1 cellular context compared by ENCODE assay signal in genomic region chr17:47287639-47288038, GRCh38.
TF ChIP-seq lines count a peak whose summit lies in the region.

No MANE protein-coding gene starts in this region.

TF ChIP-seq in K562, 482 proteins besides CTCF, POLR2A, EP300 and RAD21:
- TF ChIP-seq ARID2 (IDR thresholded peaks at IDR 0.05) (no peak), TAF9B (IDR thresholded peaks at IDR 0.05; ENCODE audit: partially characterized antibody) (no peak), RNF2 (IDR thresholded peaks at IDR 0.05) (no peak), PYGO2 (tag; IDR thresholded peaks at IDR 0.05) (no peak), ZNF143 (CRISPR knock-in tag; IDR thresholded peaks at IDR 0.05) (no peak), ZNF395 (CRISPR knock-in tag; IDR thresholded peaks at IDR 0.05) (peak; percentile 62; the same call in 1 of the 2 replicates), ESRRB (CRISPR knock-in tag; IDR thresholded peaks at IDR 0.05; ENCODE audit: borderline replicate concordance) (no peak), FOXK2 (conservative IDR thresholded peaks at IDR 0.05 in 1 of 2, IDR thresholded peaks at IDR 0.05 in 1 of 2; ENCODE audit: low read depth in 2 of 2) (no peak), POU5F1 (IDR thresholded peaks at IDR 0.05; ENCODE audit: borderline replicate concordance, low read depth, low read length, partially characterized antibody) (no peak), TFE3 (CRISPR knock-in tag; IDR thresholded peaks at IDR 0.05) (peak; percentile 24), BACH1 (tag; IDR thresholded peaks at IDR 0.05) (no peak), UBTF (IDR thresholded peaks at IDR 0.05; ENCODE audit: borderline replicate concordance in 1 of 2, low read depth in 2 of 2, low read length in 2 of 2) (no peak), THRA (IDR thresholded peaks at IDR 0.05) (no peak), MCM5 (IDR thresholded peaks at IDR 0.05; ENCODE audit: low read depth) (no peak), BHLHE40 (IDR thresholded peaks at IDR 0.05; ENCODE audit: low read length) (peak; percentile 50), EGR1 (conservative IDR thresholded peaks at IDR 0.05) (peak; percentile 28; the same call in 1 of the 2 replicates), PBX2 (CRISPR knock-in tag; IDR thresholded peaks at IDR 0.05; ENCODE audit: low read depth) (no peak), PBX2 (tag; conservative IDR thresholded peaks at IDR 0.05; ENCODE audit: low read depth) (peak; percentile 71), MIER1 (IDR thresholded peaks at IDR 0.05; ENCODE audit: low read depth) (no peak), MYNN (IDR thresholded peaks at IDR 0.05) (no peak), MYNN (CRISPR knock-in tag; IDR thresholded peaks at IDR 0.05) (no peak), KDM2B (CRISPR knock-in tag; IDR thresholded peaks at IDR 0.05) (no peak), ZNF384 (IDR thresholded peaks at IDR 0.05; ENCODE audit: low read depth, low read length) (peak; percentile 91), EHMT2 (IDR thresholded peaks at IDR 0.05) (no peak), PKNOX1 (IDR thresholded peaks at IDR 0.05) (peak; percentile 90), ZNF124 (CRISPR knock-in tag; IDR thresholded peaks at IDR 0.05) (no peak), ETV1 (tag; conservative IDR thresholded peaks at IDR 0.05; ENCODE audit: low read depth) (no peak), CBX2 (IDR thresholded peaks at IDR 0.05; ENCODE audit: insufficient read depth, low read length, poor library complexity, severe bottlenecking) (no peak)
